Comparison of ENCODE assay signal across 1 cellular context in genomic region chr7:45927724-45928123, GRCh38.
TF ChIP-seq lines count a peak whose summit lies in the region.

No MANE protein-coding gene starts in this region.

TF ChIP-seq in HepG2, 621 proteins besides CTCF, POLR2A, EP300 and RAD21:
- no peak for TF ChIP-seq KLF15 (CRISPR knock-in tag; IDR thresholded peaks at IDR 0.05; ENCODE audit: borderline replicate concordance)
- no peak for TF ChIP-seq PHF20 (CRISPR knock-in tag; IDR thresholded peaks at IDR 0.05)
- no peak for TF ChIP-seq ZNF597 (CRISPR knock-in tag; IDR thresholded peaks at IDR 0.05)
- TF ChIP-seq ZNF691 (CRISPR knock-in tag; IDR thresholded peaks at IDR 0.05; ENCODE audit: borderline replicate concordance, low read depth) = no peak
- TF ChIP-seq ZNF329 (CRISPR knock-in tag; IDR thresholded peaks at IDR 0.05; ENCODE audit: low read depth) = no peak
- TF ChIP-seq ZKSCAN8 (CRISPR knock-in tag; IDR thresholded peaks at IDR 0.05; ENCODE audit: borderline replicate concordance) = no peak
- TF ChIP-seq ZNF33B (CRISPR knock-in tag; IDR thresholded peaks at IDR 0.05) = no peak
- no peak for TF ChIP-seq ZNF580 (CRISPR knock-in tag; IDR thresholded peaks at IDR 0.05; ENCODE audit: borderline replicate concordance, low read depth)
TF ChIP-seq in HepG2: peak in this region for 0.
